Comparison of ENCODE assay signal across 17 cellular contexts in genomic region chr2:75087726-75088125, GRCh38.
DNase-seq lines count a peak whose midpoint lies in the region; ATAC-seq and TF ChIP-seq lines count a peak whose summit lies in the region.
"Had no signal": no experiment of that assay in that cellular context is flagged by ENCODE, and none has a peak within 500 bp of the region (broad histone marks: within the 10 kb centered on the region; RNA-seq: fewer than 3 reads in every experiment).

No MANE protein-coding gene starts in this region.

- H3K9me3 ChIP-seq in adipocyte (ENCODE audit: control insufficient read depth, low read length) = no peaks in the 10 kb centered on the region
- H3K9me3 ChIP-seq: Caco-2, HAP-1 had no signal

- no peaks in the 10 kb centered on the region for H3K27me3 Mint-ChIP-seq in nephron (ENCODE audit: low read depth)

- no peak overlapping the region for H3K4me3 Mint-ChIP-seq in nephron
- H3K4me3 Mint-ChIP-seq: CD14-positive monocyte; CD8-positive, alpha-beta T cell had no signal

- H3K4me3 ChIP-seq in adipocyte (ENCODE audit: low read length) = no peak overlapping the region
- H3K4me3 ChIP-seq: GM12878, HAP-1 had no signal

- H3K4me1 Mint-ChIP-seq in nephron = peaks cover 17% of the 10 kb centered on the region

- no peak overlapping the region for H3K9ac ChIP-seq in adipocyte (ENCODE audit: low read length)

- no peaks in the 10 kb centered on the region for H3K27me3 ChIP-seq in adipocyte (replicated peaks; ENCODE audit: control insufficient read depth, insufficient read depth, low read length)

- ATAC-seq in HG02973 (IDR thresholded peaks at IDR 0.05; ENCODE audit: unreplicated experiment) = no peak
- no peak for ATAC-seq in GM19328 (IDR thresholded peaks at IDR 0.05; ENCODE audit: unreplicated experiment)
- ATAC-seq in HG03196 (IDR thresholded peaks at IDR 0.05; ENCODE audit: unreplicated experiment) = no peak
- ATAC-seq: CD8-positive, alpha-beta T cell; GM12878 had no signal

- peak; percentile 39 for DNase-seq in AG08395 (ENCODE audit: low spot score)
- peak; percentile 23 for DNase-seq in EH (ENCODE audit: low read depth)
- DNase-seq in adipocyte (ENCODE audit: low read depth) = peak; percentile 6
- DNase-seq: ACHN; Caco-2; CD8-positive, alpha-beta T cell; DND-41; GF-D8; GOT3; KBM-7 had no signal

- H3K36me3 Mint-ChIP-seq in nephron (ENCODE audit: low read depth) = no peaks in the 10 kb centered on the region
- H3K36me3 Mint-ChIP-seq: CD14-positive monocyte; CD8-positive, alpha-beta T cell had no signal

- no peaks in the 10 kb centered on the region for H3K4me1 ChIP-seq in adipocyte (ENCODE audit: control insufficient read depth, insufficient read depth, low read length)
- H3K4me1 ChIP-seq: Caco-2, HAP-1 had no signal

- H3K27ac Mint-ChIP-seq in nephron = peak overlapping the region; percentile 32 to 47 (median 44)
- H3K27ac Mint-ChIP-seq: CD14-positive monocyte; CD8-positive, alpha-beta T cell had no signal

- H3K9me3 Mint-ChIP-seq in nephron = peaks cover 10% of the 10 kb centered on the region
- H3K9me3 Mint-ChIP-seq: CD8-positive, alpha-beta T cell had no signal

- H3K36me3 ChIP-seq in adipocyte (ENCODE audit: control insufficient read depth, insufficient read depth, low read length, severe bottlenecking) = no peaks in the 10 kb centered on the region
- H3K36me3 ChIP-seq: HAP-1 had no signal

- no peak for TF ChIP-seq CTCF in nephron (IDR thresholded peaks at IDR 0.05; ENCODE audit: unreplicated experiment in 3 of 3)
